Comparison of ENCODE assay signal across 8 cellular contexts in genomic region chr14:31420319-31421081, GRCh38. TPM values are rescaled to one million over a fixed set of nuclear protein-coding genes. Genes with fewer than 3 reads are reported as not detected.
DNase-seq lines count a peak whose midpoint lies in the region; ATAC-seq and TF ChIP-seq lines count a peak whose summit lies in the region.

Gene HEATR5A (minus strand): TSS chr14:31420550. CDS start chr14:31402975, 17,575 bp downstream.

- H3K27me3 Mint-ChIP-seq in chondrocyte (ENCODE audit: low read depth) = no peaks in the 10 kb centered on the region

- no peaks in the 10 kb centered on the region for H3K36me3 ChIP-seq in BE2C
- no peaks in the 10 kb centered on the region for H3K36me3 ChIP-seq in kidney epithelial cell (ENCODE audit: control insufficient read depth, insufficient read depth, low read length)

- no peaks in the 10 kb centered on the region for H3K4me1 ChIP-seq in BE2C

- DNase-seq in BE2C (peak; percentile 98), NCI-H460 (ENCODE audit: extremely low read depth, low read depth) (peak; percentile 92), chondrocyte (ENCODE audit: low spot score) (peak; percentile 98), kidney epithelial cell (ENCODE audit: low read depth) (peak; percentile 76)
- peak; percentile 87 for DNase-seq in activated CD4-positive, alpha-beta T cell treated with anti-CD3 and anti-CD28 coated beads for 1 hour
- DNase-seq in stimulated activated CD4-positive, alpha-beta T cell treated with anti-CD3 and anti-CD28 coated beads, Interleukin-15, amount 100 ng/mL, for 24 hours = peak; percentile 94

- H3K4me1 Mint-ChIP-seq in chondrocyte (ENCODE audit: low read depth) = peaks cover 34% of the 10 kb centered on the region

- peak within 1 kb of the TSS; percentile 91 for H3K4me3 Mint-ChIP-seq in chondrocyte (ENCODE audit: unreplicated experiment)

- ATAC-seq in HG03432 (IDR thresholded peaks at IDR 0.05; ENCODE audit: unreplicated experiment) = peak; percentile 99

- peaks cover 3% of the 10 kb centered on the region for H3K36me3 Mint-ChIP-seq in chondrocyte (ENCODE audit: low read depth)

- TF ChIP-seq POLR2A in GM19193 (IDR thresholded peaks at IDR 0.05; ENCODE audit: extremely low read depth, insufficient read depth, insufficient read length) = peak; percentile 97

- TF ChIP-seq CTCF in BE2C (IDR thresholded peaks at IDR 0.05; ENCODE audit: low read depth, low read length) (no peak), chondrocyte (IDR thresholded peaks at IDR 0.05) (peak; percentile 57), kidney epithelial cell (IDR thresholded peaks at IDR 0.05; ENCODE audit: insufficient read depth, low read length, poor library complexity, severe bottlenecking) (peak; percentile 19)

- H3K4me3 ChIP-seq in BE2C (ENCODE audit: low read depth, low read length) (peak within 1 kb of the TSS; percentile 98), kidney epithelial cell (ENCODE audit: low read depth, low read length) (peak within 1 kb of the TSS; percentile 91)

- H3K27ac Mint-ChIP-seq in chondrocyte (ENCODE audit: unreplicated experiment) = peak within 1 kb of the TSS; percentile 96

- no peaks in the 10 kb centered on the region for H3K9me3 Mint-ChIP-seq in chondrocyte (ENCODE audit: low read depth)

- H3K9me3 ChIP-seq in BE2C = no peaks in the 10 kb centered on the region

- no peaks in the 10 kb centered on the region for H3K27me3 ChIP-seq in BE2C
- no peaks in the 10 kb centered on the region for H3K27me3 ChIP-seq in kidney epithelial cell (ENCODE audit: control insufficient read depth, insufficient read depth, low read length)

RNA-seq across cellular contexts. Expression of gene HEATR5A, which starts in this region (rescaled TPM):
- polyA plus RNA-seq in BE2C (2012; ENCODE audit: insufficient read depth, insufficient read length, low read depth) = 6.3 TPM
- 38.4 and 40.0 TPM in 2 replicates for total RNA-seq in NCI-H460 (2014; rRNA removed; shearing (Covaris generic))
- 31.1 and 39.5 TPM in 2 replicates for polyA plus RNA-seq in NCI-H460 (2014; cell fraction: nucleus; rRNA removed)
- total RNA-seq in chondrocyte = 57.7 to 74.0 TPM (median 59.3 TPM) in 3 replicates
- 12.4 and 18.8 TPM in 2 replicates for total RNA-seq in kidney epithelial cell

Comparison
In these comparisons a context has a peak if more than half of its experiments do, and no peak if none do; other contexts are left out.
1. Peak in every context shown above with its lines: DNase-seq, ATAC-seq and H3K4me3 ChIP-seq.